ENCODE assay signal across 12 cellular contexts in the genomic region with DNA sequence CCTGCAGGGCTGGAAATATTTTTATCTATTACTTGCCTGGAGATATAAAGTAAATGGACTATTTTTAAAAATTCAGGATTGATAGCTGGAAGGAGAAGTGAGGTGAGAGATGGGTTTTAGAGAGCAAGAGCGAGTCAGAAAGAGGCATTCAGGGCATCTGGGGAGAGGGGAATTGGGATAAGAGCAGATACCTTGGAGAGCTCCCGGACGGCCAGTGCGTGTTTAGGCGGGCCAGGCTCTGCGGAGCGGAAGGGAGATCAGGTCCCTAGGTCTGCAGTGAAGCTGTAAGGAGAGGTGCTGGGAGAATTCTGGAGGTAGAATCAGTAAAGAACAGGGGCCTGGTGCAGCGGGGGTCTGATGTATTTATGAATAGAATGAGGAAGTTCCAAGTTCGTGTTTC. TPM values are rescaled to one million over a fixed set of nuclear protein-coding genes. Genes with fewer than 3 reads are reported as not detected.
DNase-seq lines count a peak whose midpoint lies in the region; ATAC-seq, FAIRE-seq and TF ChIP-seq lines count a peak whose summit lies in the region.
"Had no signal": no experiment of that assay in that cellular context is flagged by ENCODE, and none has a peak within 500 bp of the region (broad histone marks: within the 10 kb centered on the region; RNA-seq: fewer than 3 reads in every experiment).

No MANE protein-coding gene starts in this region.

- FAIRE-seq in bronchial epithelial cell (lab: Jason Lieb, UNC): no peak
- FAIRE-seq: GM19239 had no signal

- no peak for ATAC-seq in GM18909 (IDR thresholded peaks at IDR 0.05; ENCODE audit: poor library complexity, unreplicated experiment)
- ATAC-seq in upper lobe of right lung: no peak

- intact Hi-C loops in CD4-positive, alpha-beta memory T cell (cut with micrococcal nuclease): no loop called here
- intact Hi-C loops in upper lobe of right lung (cut with DNase I): no loop called here

- no peak for TF ChIP-seq CTCF in bronchial epithelial cell (IDR thresholded peaks at IDR 0.05; ENCODE audit: insufficient read depth, low read length, severe bottlenecking)
- TF ChIP-seq CTCF in upper lobe of right lung (IDR thresholded peaks at IDR 0.05): no peak

- CTCF ChIA-PET in CD4-positive, alpha-beta memory T cell (lab: Charles Lee; ENCODE audit: partially characterized antibody): interaction anchor here (0.7 to 15.8 kb wide), 8 partner anchors 9 to 171 kb away, joined by 3 to 159 read pairs (median 4); no protein-coding TSS in a partner anchor

- no peak overlapping the region for H2BK5ac ChIP-seq in mesenchymal stem cell (ENCODE audit: low read depth, low read length, poor library complexity, severe bottlenecking)

- no peak overlapping the region for H2BK12ac ChIP-seq in mesenchymal stem cell (ENCODE audit: low read length in 2 of 2)

- H3K23ac ChIP-seq in mesenchymal stem cell (ENCODE audit: low read length in 2 of 2): no peak overlapping the region

- H3K4me1 Mint-ChIP-seq in CD4-positive, alpha-beta memory T cell: peaks cover 66 to 98% (median 79%) of the 10 kb centered on the region in 4 donors

- H3K4me2 ChIP-seq in mesenchymal stem cell (ENCODE audit: low read length, poor library complexity, severe bottlenecking): no peak overlapping the region

- no peaks in the 10 kb centered on the region for H3K27me3 ChIP-seq in CD4-positive, alpha-beta memory T cell (ENCODE audit: insufficient read depth, low read length)
- H3K27me3 ChIP-seq in bronchial epithelial cell (ENCODE audit: control insufficient read depth, insufficient read depth, low read length) (no peaks in the 10 kb centered on the region), mesenchymal stem cell (ENCODE audit: control insufficient read depth in 1 of 2, insufficient read depth in 1 of 2, low read length in 2 of 2) (peaks cover 63 to 69% of the 10 kb centered on the region in 2 experiments), upper lobe of right lung (no peaks in the 10 kb centered on the region)

- H3K79me1 ChIP-seq in mesenchymal stem cell (replicated peaks; ENCODE audit: low read length, poor library complexity, severe bottlenecking): no peaks in the 10 kb centered on the region

- no peak overlapping the region for H3K9ac ChIP-seq in mesenchymal stem cell (ENCODE audit: low read length)

- DNase-seq in CD4-positive, alpha-beta memory T cell: no peak
- DNase-seq in Kasumi-1 (lab: John Stamatoyannopoulos, UW) (peak; percentile 44 to 69), bronchial epithelial cell (ENCODE audit: low read depth) (peak; percentile 18), mesenchymal stem cell (peak; percentile 28), upper lobe of right lung (no peak)
- DNase-seq in activated CD8-positive, alpha-beta memory T cell treated with anti-CD3 and anti-CD28 coated beads, Interleukin-2, amount 50 U/mL, for 48 hours: no peak
- no peak for DNase-seq in effector CD4-positive, alpha-beta T cell
- DNase-seq: activated gamma-delta T cell, NCI-H187, occipital lobe had no signal

- no peak overlapping the region for H4K8ac ChIP-seq in mesenchymal stem cell (ENCODE audit: low read length)

- H3K4ac ChIP-seq in mesenchymal stem cell (ENCODE audit: low read depth in 1 of 2, low read length in 2 of 2): no peak overlapping the region

- no peaks in the 10 kb centered on the region for H3K9me3 Mint-ChIP-seq in CD4-positive, alpha-beta memory T cell

- H4K91ac ChIP-seq in mesenchymal stem cell (ENCODE audit: low read length): no peak overlapping the region

- H3K27ac ChIP-seq in CD4-positive, alpha-beta memory T cell (ENCODE audit: low read depth, low read length): no peak overlapping the region
- no peak overlapping the region for H3K27ac ChIP-seq in mesenchymal stem cell (ENCODE audit: low read length, poor library complexity, severe bottlenecking)
- no peak overlapping the region for H3K27ac ChIP-seq in upper lobe of right lung

- H2BK120ac ChIP-seq in mesenchymal stem cell (ENCODE audit: low read depth, low read length): no peak overlapping the region

- H3K4me1 ChIP-seq in CD4-positive, alpha-beta memory T cell (ENCODE audit: insufficient read depth, low read length): peaks cover 83% of the 10 kb centered on the region
- peaks cover 3% of the 10 kb centered on the region for H3K4me1 ChIP-seq in mesenchymal stem cell (ENCODE audit: control insufficient read depth, insufficient read depth, low read depth, low read length)
- peaks cover 38% of the 10 kb centered on the region for H3K4me1 ChIP-seq in upper lobe of right lung

- H3K14ac ChIP-seq in mesenchymal stem cell (ENCODE audit: low read length in 2 of 2): no peak overlapping the region

- POLR2A ChIA-PET in CD4-positive, alpha-beta memory T cell (lab: Charles Lee; ENCODE audit: partially characterized antibody): interaction anchor here (0.7 to 2.9 kb wide), 3 partner anchors 13 to 75 kb away, joined by 3 to 19 read pairs (median 12); partner anchors contain the start of gene PPP1R16B

- H3K4me3 Mint-ChIP-seq in CD4-positive, alpha-beta memory T cell: no peak overlapping the region

- no peak overlapping the region for H2AK5ac ChIP-seq in mesenchymal stem cell (ENCODE audit: low read length, severe bottlenecking)

- no peaks in the 10 kb centered on the region for H3K27me3 Mint-ChIP-seq in CD4-positive, alpha-beta memory T cell

- H3K18ac ChIP-seq in mesenchymal stem cell (ENCODE audit: low read depth in 1 of 2, low read length in 2 of 2): no peak overlapping the region

- peaks cover 5 to 23% of the 10 kb centered on the region in 2 donors for H3K36me3 Mint-ChIP-seq in CD4-positive, alpha-beta memory T cell

- no peaks in the 10 kb centered on the region for H3K9me3 ChIP-seq in CD4-positive, alpha-beta memory T cell (ENCODE audit: control insufficient read depth in 1 of 2, low read length in 2 of 2)
- H3K9me3 ChIP-seq in mesenchymal stem cell (ENCODE audit: control insufficient read depth, low read length) (peaks cover 9% of the 10 kb centered on the region), upper lobe of right lung (no peaks in the 10 kb centered on the region)

- peak overlapping the region; percentile 43 to 100 (median 67) for H3K27ac Mint-ChIP-seq in CD4-positive, alpha-beta memory T cell

- no peak overlapping the region for H2BK15ac ChIP-seq in mesenchymal stem cell (ENCODE audit: low read depth, poor library complexity, severe bottlenecking)

- H2AFZ ChIP-seq in mesenchymal stem cell (ENCODE audit: low read depth, low read length): no peak overlapping the region

- WGBS in mesenchymal stem cell: 15% methylated on average over 9 of the region's 9 CpGs

- peaks cover 1% of the 10 kb centered on the region for H3K36me3 ChIP-seq in CD4-positive, alpha-beta memory T cell (ENCODE audit: insufficient read depth, low read length)
- H3K36me3 ChIP-seq in bronchial epithelial cell (ENCODE audit: control insufficient read depth, insufficient read depth, low read length) (no peaks in the 10 kb centered on the region), mesenchymal stem cell (ENCODE audit: control insufficient read depth in 1 of 2, insufficient read depth in 2 of 2, low read depth in 1 of 2, low read length in 2 of 2) (no peaks in the 10 kb centered on the region), upper lobe of right lung (no peaks in the 10 kb centered on the region)

- H3K4me3 ChIP-seq in CD4-positive, alpha-beta memory T cell (ENCODE audit: low read length in 2 of 2): no peak overlapping the region
- H3K4me3 ChIP-seq in bronchial epithelial cell (ENCODE audit: low read depth, low read length) (no peak overlapping the region), mesenchymal stem cell (ENCODE audit: insufficient read depth in 1 of 2, low read depth in 1 of 2, low read length in 2 of 2) (no peak overlapping the region), upper lobe of right lung (no peak overlapping the region)

RNA-seq across cellular contexts. Expression of gene FAM83D, which starts 47.4 kb away (rescaled TPM):
- 1 to 10 TPM; 1.4 to 1.5 TPM for total RNA-seq in CD4-positive, alpha-beta memory T cell
- 1 to 10 TPM in 1 of 2 donors, under 1 TPM in 1; 0.93 to 1.2 TPM for polyA plus RNA-seq in CD4-positive, alpha-beta memory T cell
- 2.6 and 5.1 TPM in 2 replicates for total RNA-seq in bronchial epithelial cell
- polyA plus RNA-seq in mesenchymal stem cell (2013, experiment 1 of 2): 2.8 TPM
- 2.8 TPM for polyA plus RNA-seq in mesenchymal stem cell (2013, experiment 2 of 2)
- 2.0 TPM for total RNA-seq in upper lobe of right lung

Comparison
In these comparisons a context has a peak if more than half of its experiments do, and no peak if none do; other contexts are left out.
1. DNase-seq: peak in Kasumi-1 (2 of 2), bronchial epithelial cell (single experiment) and mesenchymal stem cell (single experiment); none in CD4-positive, alpha-beta memory T cell (0 of 5), activated CD8-positive, alpha-beta memory T cell treated with anti-CD3 and anti-CD28 coated beads, Interleukin-2, amount 50 U/mL, for 48 hours (single experiment), effector CD4-positive, alpha-beta T cell (single experiment) and upper lobe of right lung (single experiment).